1 cellular context compared by ENCODE assay signal in the genomic region with DNA sequence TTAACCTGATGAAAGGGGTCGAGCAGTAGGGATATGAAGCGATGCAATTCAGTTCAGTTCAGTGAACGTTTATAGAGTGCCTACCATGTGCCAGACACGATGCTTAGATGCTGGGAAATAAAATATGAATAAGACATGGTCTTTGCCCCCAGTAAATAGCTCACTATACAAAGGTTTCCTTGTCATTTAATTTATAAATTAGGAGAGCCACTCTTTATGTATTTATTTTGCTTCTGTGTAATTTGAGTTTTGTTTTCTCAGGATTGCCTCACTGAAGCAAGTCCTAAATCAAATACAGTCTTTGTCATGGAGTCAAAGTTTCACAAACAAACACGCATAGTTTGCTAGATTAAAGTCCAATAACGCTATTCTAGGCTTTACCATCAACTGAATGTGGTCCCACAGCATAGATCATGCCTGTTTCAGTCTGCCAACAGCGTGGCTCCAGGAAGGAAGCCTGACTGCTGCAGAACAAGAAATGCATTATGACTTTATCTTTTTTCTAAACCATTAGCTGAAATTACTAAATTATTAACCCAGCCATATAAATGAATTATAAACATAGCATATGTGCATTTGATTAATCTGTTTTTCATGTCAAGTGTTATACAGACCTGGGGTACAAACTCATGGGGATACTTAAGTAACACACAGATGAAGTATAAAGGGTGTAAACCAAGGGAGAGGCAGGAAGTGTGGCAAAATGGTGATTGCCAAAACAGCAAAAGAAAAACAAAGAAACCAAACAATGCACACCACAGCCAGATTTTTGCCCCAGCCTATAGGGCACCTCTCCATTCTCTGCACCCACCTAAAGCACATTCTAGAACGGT.
TF ChIP-seq lines count a peak whose summit lies in the region.

No MANE protein-coding gene starts in this region.

TF ChIP-seq in HepG2, 621 proteins besides CTCF, POLR2A, EP300 and RAD21 (continued from another document and continues in another):
- TF ChIP-seq ZNF703 (CRISPR knock-in tag; IDR thresholded peaks at IDR 0.05; ENCODE audit: borderline replicate concordance) (0 out of 2 replicates have a peak, but pooled peaks have one; percentile 93), STAG1 (CRISPR knock-in tag; IDR thresholded peaks at IDR 0.05) (peak; percentile 38), KAT8 (CRISPR knock-in tag; IDR thresholded peaks at IDR 0.05) (peak; percentile 90), NCOA5 (CRISPR knock-in tag; IDR thresholded peaks at IDR 0.05) (no peak), NFE2L1 (CRISPR knock-in tag; IDR thresholded peaks at IDR 0.05; ENCODE audit: borderline replicate concordance) (no peak), ZNF362 (CRISPR knock-in tag; IDR thresholded peaks at IDR 0.05; ENCODE audit: borderline replicate concordance) (peak; percentile 87), EED (CRISPR knock-in tag; IDR thresholded peaks at IDR 0.05) (no peak), ZNF367 (CRISPR knock-in tag; IDR thresholded peaks at IDR 0.05; ENCODE audit: borderline replicate concordance) (no peak), ZNF333 (CRISPR knock-in tag; IDR thresholded peaks at IDR 0.05; ENCODE audit: borderline replicate concordance) (no peak), CCAR2 (optimal IDR thresholded peaks at IDR 0.05; ENCODE audit: low read depth, low read length) (no peak), ZHX2 (IDR thresholded peaks at IDR 0.05; ENCODE audit: low read depth) (no peak), ZHX2 (CRISPR knock-in tag; IDR thresholded peaks at IDR 0.05; ENCODE audit: borderline replicate concordance) (0 out of 2 replicates have a peak, but pooled peaks have one; percentile 34), ELK4 (CRISPR knock-in tag; IDR thresholded peaks at IDR 0.05; ENCODE audit: borderline replicate concordance) (no peak), ZNF563 (CRISPR knock-in tag; IDR thresholded peaks at IDR 0.05) (no peak), PRMT3 (CRISPR knock-in tag; IDR thresholded peaks at IDR 0.05; ENCODE audit: borderline replicate concordance, low read depth) (0 out of 2 replicates have a peak, but pooled peaks have one; percentile 89), ZNF598 (CRISPR knock-in tag; IDR thresholded peaks at IDR 0.05; ENCODE audit: borderline replicate concordance) (no peak), TCF7 (IDR thresholded peaks at IDR 0.05; ENCODE audit: low read depth) (peak; percentile 79), SUZ12 (IDR thresholded peaks at IDR 0.05; ENCODE audit: low read depth, low read length) (no peak), DNMT3B (CRISPR knock-in tag; conservative IDR thresholded peaks at IDR 0.05) (peak; percentile 67; the same call in 1 of the 2 replicates), MXD4 (CRISPR knock-in tag; IDR thresholded peaks at IDR 0.05) (peak; percentile 82; the same call in 1 of the 2 replicates), ZNF709 (CRISPR knock-in tag; IDR thresholded peaks at IDR 0.05) (peak; percentile 77; the same call in 1 of the 2 replicates), ZNF614 (CRISPR knock-in tag; IDR thresholded peaks at IDR 0.05; ENCODE audit: borderline replicate concordance) (peak; percentile 87), SRSF9 (IDR thresholded peaks at IDR 0.05; ENCODE audit: borderline replicate concordance, insufficient read depth, low read depth, low read length, poor library complexity, severe bottlenecking) (no peak), ARID3A (IDR thresholded peaks at IDR 0.05; ENCODE audit: low read depth, low read length) (peak; percentile 100), JARID2 (CRISPR knock-in tag; IDR thresholded peaks at IDR 0.05; ENCODE audit: insufficient replicate concordance) (no peak), ZNF773 (CRISPR knock-in tag; IDR thresholded peaks at IDR 0.05; ENCODE audit: borderline replicate concordance) (no peak), KMT2B (CRISPR knock-in tag; IDR thresholded peaks at IDR 0.05) (peak; percentile 75)
- TF ChIP-seq, protein P1, sequence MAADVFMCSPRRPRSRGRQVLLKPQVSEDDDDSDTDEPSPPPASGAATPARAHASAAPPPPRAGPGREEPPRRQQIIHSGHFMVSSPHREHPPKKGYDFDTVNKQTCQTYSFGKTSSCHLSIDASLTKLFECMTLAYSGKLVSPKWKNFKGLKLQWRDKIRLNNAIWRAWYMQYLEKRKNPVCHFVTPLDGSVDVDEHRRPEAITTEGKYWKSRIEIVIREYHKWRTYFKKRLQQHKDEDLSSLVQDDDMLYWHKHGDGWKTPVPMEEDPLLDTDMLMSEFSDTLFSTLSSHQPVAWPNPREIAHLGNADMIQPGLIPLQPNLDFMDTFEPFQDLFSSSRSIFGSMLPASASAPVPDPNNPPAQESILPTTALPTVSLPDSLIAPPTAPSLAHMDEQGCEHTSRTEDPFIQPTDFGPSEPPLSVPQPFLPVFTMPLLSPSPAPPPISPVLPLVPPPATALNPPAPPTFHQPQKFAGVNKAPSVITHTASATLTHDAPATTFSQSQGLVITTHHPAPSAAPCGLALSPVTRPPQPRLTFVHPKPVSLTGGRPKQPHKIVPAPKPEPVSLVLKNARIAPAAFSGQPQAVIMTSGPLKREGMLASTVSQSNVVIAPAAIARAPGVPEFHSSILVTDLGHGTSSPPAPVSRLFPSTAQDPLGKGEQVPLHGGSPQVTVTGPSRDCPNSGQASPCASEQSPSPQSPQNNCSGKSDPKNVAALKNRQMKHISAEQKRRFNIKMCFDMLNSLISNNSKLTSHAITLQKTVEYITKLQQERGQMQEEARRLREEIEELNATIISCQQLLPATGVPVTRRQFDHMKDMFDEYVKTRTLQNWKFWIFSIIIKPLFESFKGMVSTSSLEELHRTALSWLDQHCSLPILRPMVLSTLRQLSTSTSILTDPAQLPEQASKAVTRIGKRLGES (CRISPR knock-in tag; IDR thresholded peaks at IDR 0.05; ENCODE audit: borderline replicate concordance): peak; percentile 78; the same call in 1 of the 2 replicates
- TF ChIP-seq, protein P2, sequence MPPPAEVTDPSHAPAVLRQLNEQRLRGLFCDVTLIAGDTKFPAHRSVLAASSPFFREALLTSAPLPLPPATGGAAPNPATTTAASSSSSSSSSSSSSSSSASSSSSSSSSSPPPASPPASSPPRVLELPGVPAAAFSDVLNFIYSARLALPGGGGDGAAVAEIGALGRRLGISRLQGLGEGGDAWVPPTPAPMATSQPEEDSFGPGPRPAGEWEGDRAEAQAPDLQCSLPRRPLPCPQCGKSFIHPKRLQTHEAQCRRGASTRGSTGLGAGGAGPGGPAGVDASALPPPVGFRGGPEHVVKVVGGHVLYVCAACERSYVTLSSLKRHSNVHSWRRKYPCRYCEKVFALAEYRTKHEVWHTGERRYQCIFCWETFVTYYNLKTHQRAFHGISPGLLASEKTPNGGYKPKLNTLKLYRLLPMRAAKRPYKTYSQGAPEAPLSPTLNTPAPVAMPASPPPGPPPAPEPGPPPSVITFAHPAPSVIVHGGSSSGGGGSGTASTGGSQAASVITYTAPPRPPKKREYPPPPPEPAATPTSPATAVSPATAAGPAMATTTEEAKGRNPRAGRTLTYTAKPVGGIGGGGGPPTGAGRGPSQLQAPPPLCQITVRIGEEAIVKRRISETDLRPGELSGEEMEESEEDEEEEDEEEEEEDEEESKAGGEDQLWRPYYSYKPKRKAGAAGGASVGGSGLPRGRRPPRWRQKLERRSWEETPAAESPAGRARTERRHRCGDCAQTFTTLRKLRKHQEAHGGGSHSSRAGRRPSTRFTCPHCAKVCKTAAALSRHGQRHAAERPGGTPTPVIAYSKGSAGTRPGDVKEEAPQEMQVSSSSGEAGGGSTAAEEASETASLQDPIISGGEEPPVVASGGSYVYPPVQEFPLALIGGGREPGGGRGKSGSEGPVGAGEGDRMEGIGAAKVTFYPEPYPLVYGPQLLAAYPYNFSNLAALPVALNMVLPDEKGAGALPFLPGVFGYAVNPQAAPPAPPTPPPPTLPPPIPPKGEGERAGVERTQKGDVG (CRISPR knock-in tag; IDR thresholded peaks at IDR 0.05; ENCODE audit: borderline replicate concordance): peak; percentile 73; the same call in 1 of the 2 replicates
- TF ChIP-seq, protein P3, sequence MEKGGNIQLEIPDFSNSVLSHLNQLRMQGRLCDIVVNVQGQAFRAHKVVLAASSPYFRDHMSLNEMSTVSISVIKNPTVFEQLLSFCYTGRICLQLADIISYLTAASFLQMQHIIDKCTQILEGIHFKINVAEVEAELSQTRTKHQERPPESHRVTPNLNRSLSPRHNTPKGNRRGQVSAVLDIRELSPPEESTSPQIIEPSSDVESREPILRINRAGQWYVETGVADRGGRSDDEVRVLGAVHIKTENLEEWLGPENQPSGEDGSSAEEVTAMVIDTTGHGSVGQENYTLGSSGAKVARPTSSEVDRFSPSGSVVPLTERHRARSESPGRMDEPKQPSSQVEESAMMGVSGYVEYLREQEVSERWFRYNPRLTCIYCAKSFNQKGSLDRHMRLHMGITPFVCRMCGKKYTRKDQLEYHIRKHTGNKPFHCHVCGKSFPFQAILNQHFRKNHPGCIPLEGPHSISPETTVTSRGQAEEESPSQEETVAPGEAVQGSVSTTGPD (CRISPR knock-in tag; IDR thresholded peaks at IDR 0.05): peak; percentile 97
- TF ChIP-seq, protein P4, sequence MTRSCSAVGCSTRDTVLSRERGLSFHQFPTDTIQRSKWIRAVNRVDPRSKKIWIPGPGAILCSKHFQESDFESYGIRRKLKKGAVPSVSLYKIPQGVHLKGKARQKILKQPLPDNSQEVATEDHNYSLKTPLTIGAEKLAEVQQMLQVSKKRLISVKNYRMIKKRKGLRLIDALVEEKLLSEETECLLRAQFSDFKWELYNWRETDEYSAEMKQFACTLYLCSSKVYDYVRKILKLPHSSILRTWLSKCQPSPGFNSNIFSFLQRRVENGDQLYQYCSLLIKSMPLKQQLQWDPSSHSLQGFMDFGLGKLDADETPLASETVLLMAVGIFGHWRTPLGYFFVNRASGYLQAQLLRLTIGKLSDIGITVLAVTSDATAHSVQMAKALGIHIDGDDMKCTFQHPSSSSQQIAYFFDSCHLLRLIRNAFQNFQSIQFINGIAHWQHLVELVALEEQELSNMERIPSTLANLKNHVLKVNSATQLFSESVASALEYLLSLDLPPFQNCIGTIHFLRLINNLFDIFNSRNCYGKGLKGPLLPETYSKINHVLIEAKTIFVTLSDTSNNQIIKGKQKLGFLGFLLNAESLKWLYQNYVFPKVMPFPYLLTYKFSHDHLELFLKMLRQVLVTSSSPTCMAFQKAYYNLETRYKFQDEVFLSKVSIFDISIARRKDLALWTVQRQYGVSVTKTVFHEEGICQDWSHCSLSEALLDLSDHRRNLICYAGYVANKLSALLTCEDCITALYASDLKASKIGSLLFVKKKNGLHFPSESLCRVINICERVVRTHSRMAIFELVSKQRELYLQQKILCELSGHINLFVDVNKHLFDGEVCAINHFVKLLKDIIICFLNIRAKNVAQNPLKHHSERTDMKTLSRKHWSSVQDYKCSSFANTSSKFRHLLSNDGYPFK (CRISPR knock-in tag; IDR thresholded peaks at IDR 0.05; ENCODE audit: borderline replicate concordance): no peak
